21 cellular contexts compared by ENCODE assay signal in genomic region chr15:94441782-94442181, GRCh38.
A peak's percentile ranks its signal among the peaks of the same experiment; 100 is the strongest.
DNase-seq lines count a peak whose midpoint lies in the region; ATAC-seq and TF ChIP-seq lines count a peak whose summit lies in the region.
"Had no signal": no experiment of that assay in that cellular context is flagged by ENCODE, and none has a peak within 500 bp of the region (broad histone marks: within the 10 kb centered on the region; RNA-seq: fewer than 3 reads in every experiment).

No MANE protein-coding gene starts in this region.

- H3K27me3 Mint-ChIP-seq in natural killer cell (ENCODE audit: low read depth in 2 of 2), result no peaks in the 10 kb centered on the region
- no peaks in the 10 kb centered on the region for H3K27me3 Mint-ChIP-seq in natural killer cell treated with Interleukin-12 subunit alpha and Interleukin-12 subunit beta and Interleukin-15 and Interleukin-18, amount 100 ng/mL, for 72 hours
- H3K27me3 Mint-ChIP-seq: B cell had no signal

- H3K27ac ChIP-seq in left lung (no peak overlapping the region), rectal smooth muscle tissue (ENCODE audit: low read depth, low read length) (peak overlapping the region; percentile 10)
- H3K27ac ChIP-seq: SJCRH30 had no signal

- H3K36me3 Mint-ChIP-seq in natural killer cell, result peaks cover 20% of the 10 kb centered on the region
- H3K36me3 Mint-ChIP-seq in natural killer cell treated with Interleukin-12 subunit alpha and Interleukin-12 subunit beta and Interleukin-15 and Interleukin-18, amount 100 ng/mL, for 72 hours, result peaks cover 24% of the 10 kb centered on the region

- H3K27ac Mint-ChIP-seq in natural killer cell, result peak overlapping the region; percentile 44 to 55
- H3K27ac Mint-ChIP-seq in natural killer cell treated with Interleukin-12 subunit alpha and Interleukin-12 subunit beta and Interleukin-15 and Interleukin-18, amount 100 ng/mL, for 72 hours, result peak overlapping the region in 1 of 2 donors; percentile 41
- H3K27ac Mint-ChIP-seq: B cell had no signal

- H3K27me3 ChIP-seq in left lung (no peaks in the 10 kb centered on the region), rectal smooth muscle tissue (ENCODE audit: control insufficient read depth, insufficient read depth, low read length) (no peaks in the 10 kb centered on the region)
- H3K27me3 ChIP-seq: SJCRH30 had no signal

- H3K4me1 ChIP-seq in left lung (no peaks in the 10 kb centered on the region), rectal smooth muscle tissue (ENCODE audit: control insufficient read depth, insufficient read depth, low read length) (peaks cover 9% of the 10 kb centered on the region)

- no peaks in the 10 kb centered on the region for H3K9me3 Mint-ChIP-seq in natural killer cell
- H3K9me3 Mint-ChIP-seq in natural killer cell treated with Interleukin-12 subunit alpha and Interleukin-12 subunit beta and Interleukin-15 and Interleukin-18, amount 100 ng/mL, for 72 hours, result no peaks in the 10 kb centered on the region
- H3K9me3 Mint-ChIP-seq: CD14-positive monocyte had no signal

- no peaks in the 10 kb centered on the region for H3K9me3 ChIP-seq in left lung
- H3K9me3 ChIP-seq: SJCRH30 had no signal

- no peak for ATAC-seq in natural killer cell
- ATAC-seq in natural killer cell treated with Interleukin-12 subunit alpha and Interleukin-12 subunit beta and Interleukin-15 and Interleukin-18, amount 100 ng/mL, for 72 hours, result no peak
- ATAC-seq in left lung, result peak; percentile 31
- ATAC-seq in HG03442 (IDR thresholded peaks at IDR 0.05; ENCODE audit: unreplicated experiment), result no peak
- ATAC-seq: HCT116, K562 had no signal

- H3K4me1 Mint-ChIP-seq in natural killer cell, result peaks cover 35 to 38% of the 10 kb centered on the region in 2 donors
- H3K4me1 Mint-ChIP-seq in natural killer cell treated with Interleukin-12 subunit alpha and Interleukin-12 subunit beta and Interleukin-15 and Interleukin-18, amount 100 ng/mL, for 72 hours (ENCODE audit: low read depth in 2 of 2), result peaks cover 9 to 23% of the 10 kb centered on the region in 2 donors
- H3K4me1 Mint-ChIP-seq: B cell, CD14-positive monocyte had no signal

- no peak overlapping the region for H3K4me3 ChIP-seq in left lung
- no peak overlapping the region for H3K4me3 ChIP-seq in rectal smooth muscle tissue (ENCODE audit: low read length)
- H3K4me3 ChIP-seq: K562, SJCRH30 had no signal

- DNase-seq in natural killer cell (no peak), left lung (no peak), NCI-H526 treated with DMSO at 0.1 percent for 48 hours (lab: John Stamatoyannopoulos, UW) (no peak), COLO829 (ENCODE audit: low spot score) (no peak)
- no peak for DNase-seq in natural killer cell treated with Interleukin-12 subunit alpha and Interleukin-12 subunit beta and Interleukin-15 and Interleukin-18, amount 100 ng/mL, for 72 hours (ENCODE audit: low spot score)
- DNase-seq: DMS53, GDM1, MM.1S, NCI-H1048, NCI-H1417 treated with DMSO at 0.1 percent for 48 hours, NCI-H187 treated with DMSO at 0.1 percent for 48 hours, NCI-H345, NCI-H524, OCI-M1 had no signal

- TF ChIP-seq CTCF in natural killer cell (IDR thresholded peaks at IDR 0.05) (no peak), left lung (IDR thresholded peaks at IDR 0.05) (no peak)

- intact Hi-C loops in natural killer cell (cut with micrococcal nuclease), result no loop called here
- intact Hi-C loops in left lung (cut with DNase I), result no loop called here

- H3K36me3 ChIP-seq in left lung (peaks cover 0 to 38% of the 10 kb centered on the region in 2 donors), rectal smooth muscle tissue (ENCODE audit: control insufficient read depth, insufficient read depth, low read length) (peaks cover 2% of the 10 kb centered on the region)
- H3K36me3 ChIP-seq: SJCRH30 had no signal

- no peak overlapping the region for H3K4me3 Mint-ChIP-seq in natural killer cell
- no peak overlapping the region for H3K4me3 Mint-ChIP-seq in natural killer cell treated with Interleukin-12 subunit alpha and Interleukin-12 subunit beta and Interleukin-15 and Interleukin-18, amount 100 ng/mL, for 72 hours
- H3K4me3 Mint-ChIP-seq: B cell, CD14-positive monocyte had no signal

- H3K9ac ChIP-seq in rectal smooth muscle tissue (ENCODE audit: low read length), result no peak overlapping the region
